12 cellular contexts compared by ENCODE assay signal in the genomic region with DNA sequence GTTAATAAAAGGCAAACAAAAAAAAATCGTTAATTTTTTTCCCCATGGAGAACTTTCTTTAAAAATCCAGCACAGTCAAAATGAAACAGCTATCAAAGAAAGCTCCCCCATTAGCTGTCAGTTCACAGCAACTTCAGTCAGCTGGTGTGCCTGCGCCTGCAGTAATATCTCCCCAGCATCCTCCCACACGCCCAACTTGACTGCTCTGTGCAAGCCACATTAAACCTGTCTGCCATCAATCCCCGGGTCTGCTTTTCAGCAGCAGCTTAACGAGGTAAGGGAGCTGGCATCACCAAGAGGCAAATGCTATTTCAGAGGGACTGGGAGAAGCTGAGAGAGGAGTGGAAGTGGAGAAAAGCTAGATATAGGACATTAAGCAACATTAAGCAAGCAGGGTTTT.
DNase-seq lines count a peak whose midpoint lies in the region; ATAC-seq and TF ChIP-seq lines count a peak whose summit lies in the region.
"Had no signal": no experiment of that assay in that cellular context is flagged by ENCODE, and none has a peak within 500 bp of the region (broad histone marks: within the 10 kb centered on the region; RNA-seq: fewer than 3 reads in every experiment).

No MANE protein-coding gene starts in this region.

- 39% methylated on average over 5 of the region's 5 CpGs for WGBS in right cardiac atrium
- WGBS in aorta, 2 donors = 52 to 54% methylated on average over 5 of the region's 5 CpGs

- H3K9me3 ChIP-seq in right cardiac atrium (ENCODE audit: control insufficient read depth, low read length) = no peaks in the 10 kb centered on the region
- H3K9me3 ChIP-seq in aorta (ENCODE audit: control insufficient read depth, low read length) = no peaks in the 10 kb centered on the region
- H3K9me3 ChIP-seq: body of pancreas, left lung had no signal

- no peak for TF ChIP-seq CTCF in GM06990 (IDR thresholded peaks at IDR 0.05; ENCODE audit: insufficient read depth, low read length, poor library complexity, severe bottlenecking)

- DNase-seq in GM06990 (ENCODE audit: extremely low read depth, insufficient read length) = peak; percentile 20
- peak; percentile 69 for DNase-seq in NCI-H2171 treated with DMSO at 0.1 percent for 48 hours (lab: John Stamatoyannopoulos, UW)
- DNase-seq in right cardiac atrium = peak in 2 of 3 donors; percentile 35 to 46
- no peak for DNase-seq in NCI-H2081 (lab: John Stamatoyannopoulos, UW)
- no peak for DNase-seq in HuH-7.5 (ENCODE audit: low spot score)
- DNase-seq in KG1 (lab: John Stamatoyannopoulos, UW) = no peak
- no peak for DNase-seq in aorta
- DNase-seq: body of pancreas, left lung had no signal

- peak; percentile 77 for ATAC-seq in GM21390 (IDR thresholded peaks at IDR 0.05; ENCODE audit: unreplicated experiment)
- peak in 1 of 2 donors; percentile 52 for ATAC-seq in right cardiac atrium
- ATAC-seq in aorta (ENCODE audit: low FRiP score) = no peak
- ATAC-seq: body of pancreas, HCT116, left lung had no signal

- no peaks in the 10 kb centered on the region for H3K4me1 ChIP-seq in right cardiac atrium (ENCODE audit: control insufficient read depth, insufficient read depth, low read length)
- no peaks in the 10 kb centered on the region for H3K4me1 ChIP-seq in aorta (ENCODE audit: control insufficient read depth in 1 of 2, insufficient read depth in 2 of 2, low read length in 2 of 2)
- H3K4me1 ChIP-seq: body of pancreas, left lung had no signal

- H3K27me3 ChIP-seq in GM06990 (replicated peaks; ENCODE audit: control insufficient read depth, insufficient read depth, low read length) (no peaks in the 10 kb centered on the region), right cardiac atrium (ENCODE audit: control insufficient read depth, insufficient read depth) (no peaks in the 10 kb centered on the region), aorta (ENCODE audit: control insufficient read depth in 1 of 2, insufficient read depth in 2 of 2, low read length in 1 of 2) (peaks cover 0 to 2% of the 10 kb centered on the region in 2 donors)
- H3K27me3 ChIP-seq: body of pancreas, left lung had no signal

- H3K27ac ChIP-seq in right cardiac atrium (ENCODE audit: low read length) (no peak overlapping the region), aorta (ENCODE audit: low read depth in 1 of 2, low read length in 2 of 2) (no peak overlapping the region)
- H3K27ac ChIP-seq: body of pancreas, C4-2B, left lung had no signal

- intact Hi-C loops in right cardiac atrium (cut with DNase I) = no loop called here
- intact Hi-C loops in aorta (cut with DNase I) = no loop called here

- H3K36me3 ChIP-seq in GM06990 (ENCODE audit: control insufficient read depth, insufficient read depth, low read length) (no peaks in the 10 kb centered on the region), aorta (ENCODE audit: control insufficient read depth in 1 of 2, insufficient read depth in 2 of 2, low read length in 1 of 2) (no peaks in the 10 kb centered on the region)
- H3K36me3 ChIP-seq: left lung had no signal

- no peak overlapping the region for H3K4me3 ChIP-seq in GM06990 (replicated peaks; ENCODE audit: low read depth, low read length)
- H3K4me3 ChIP-seq in right cardiac atrium (ENCODE audit: low read length) = no peak overlapping the region
- no peak overlapping the region for H3K4me3 ChIP-seq in aorta (ENCODE audit: low read length in 2 of 2)
- H3K4me3 ChIP-seq: body of pancreas, left lung had no signal

Comparison
In these comparisons a context has a peak if more than half of its experiments do, and no peak if none do; other contexts are left out.
1. DNase-seq: peak in GM06990 (single experiment), NCI-H2171 treated with DMSO at 0.1 percent for 48 hours (single experiment) and right cardiac atrium (2 of 3); none in NCI-H2081 (0 of 2), HuH-7.5 (single experiment), KG1 (single experiment) and aorta (0 of 2).